ENCODE assay signal across 1 cellular context in genomic region chr1:100306735-100307313, GRCh38.
TF ChIP-seq lines count a peak whose summit lies in the region.

No MANE protein-coding gene starts in this region.

TF ChIP-seq in H1, 55 proteins besides CTCF, POLR2A, EP300 and RAD21:
- TF ChIP-seq EZH2 (IDR thresholded peaks at IDR 0.05; ENCODE audit: low read depth, low read length, severe bottlenecking) (no peak), CHD7 (IDR thresholded peaks at IDR 0.05; ENCODE audit: insufficient replicate concordance, low read length) (no peak), BCL11A (IDR thresholded peaks at IDR 0.05; ENCODE audit: low read depth in 2 of 2, low read length in 2 of 2) (no peak), GTF2F1 (IDR thresholded peaks at IDR 0.05; ENCODE audit: borderline replicate concordance, low read depth, low read length) (no peak), CTBP2 (IDR thresholded peaks at IDR 0.05; ENCODE audit: borderline replicate concordance, insufficient read depth, insufficient read length, low read length) (no peak), TEAD4 (IDR thresholded peaks at IDR 0.05; ENCODE audit: low read depth, low read length) (no peak), SP1 (IDR thresholded peaks at IDR 0.05; ENCODE audit: low read depth, low read length) (no peak), RXRA (IDR thresholded peaks at IDR 0.05; ENCODE audit: insufficient read depth, low read depth, low read length) (no peak), EGR1 (IDR thresholded peaks at IDR 0.05; ENCODE audit: borderline replicate concordance, low read depth, low read length) (no peak), KDM4A (IDR thresholded peaks at IDR 0.05; ENCODE audit: low read depth, low read length, severe bottlenecking) (no peak), MAX (IDR thresholded peaks at IDR 0.05) (no peak)
